In the genomic region with DNA sequence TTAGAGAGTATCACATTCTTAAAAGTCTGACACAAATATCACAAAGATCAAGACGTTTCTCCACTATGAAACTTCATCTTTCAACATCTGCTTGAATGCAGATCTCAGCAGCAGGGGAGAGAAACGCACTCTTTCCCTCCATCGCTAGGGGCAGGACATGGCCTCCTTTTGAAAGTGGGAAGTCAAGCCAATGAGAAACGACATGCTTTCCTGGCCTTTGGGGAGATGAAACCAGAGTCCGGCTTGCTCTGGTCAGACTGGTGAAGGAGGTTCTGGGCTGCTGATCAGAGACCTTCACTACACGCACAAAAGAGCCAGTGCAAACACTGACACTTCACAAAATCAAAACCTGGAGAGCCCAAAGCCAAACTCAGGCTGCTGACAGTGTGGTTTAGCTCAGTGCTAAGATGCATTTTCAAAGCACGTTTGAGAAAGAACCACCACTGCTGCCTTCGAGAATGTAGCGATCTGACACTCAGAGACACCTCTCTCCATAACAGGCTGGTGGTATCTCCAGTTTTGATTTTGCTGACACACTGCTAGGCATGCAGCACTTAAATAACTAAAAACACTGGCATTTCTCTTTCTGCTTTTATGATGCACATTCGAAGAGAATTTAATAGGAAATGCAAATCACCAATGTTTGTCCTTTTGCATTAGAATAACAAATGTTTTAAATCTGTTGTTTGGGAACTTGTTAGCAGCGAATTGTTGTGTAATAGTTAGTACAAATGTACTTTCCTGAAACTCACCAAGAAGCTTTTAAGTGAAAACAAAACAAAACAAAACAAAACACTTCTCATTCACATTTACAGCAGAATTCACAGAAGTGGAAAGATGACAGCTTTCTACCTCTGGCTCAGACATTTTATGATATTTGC, we compare ENCODE assay signal across 9 cellular contexts.
A peak's percentile ranks its signal among the peaks of the same experiment; 100 is the strongest.
DNase-seq lines count a peak whose midpoint lies in the region; ATAC-seq and TF ChIP-seq lines count a peak whose summit lies in the region.
"Had no signal": no experiment of that assay in that cellular context is flagged by ENCODE, and none has a peak within 500 bp of the region (broad histone marks: within the 10 kb centered on the region; RNA-seq: fewer than 3 reads in every experiment).

No MANE protein-coding gene starts in this region.

- H3K4me3 ChIP-seq in fibroblast of villous mesenchyme (ENCODE audit: low read depth, low read length) (no peak overlapping the region), osteoblast (ENCODE audit: insufficient read depth, low read length) (peak overlapping the region; percentile 27)
- no peak overlapping the region for H3K4me3 ChIP-seq in naive thymus-derived CD4-positive, alpha-beta T cell (ENCODE audit: low read length)

- H3K27ac ChIP-seq in osteoblast (ENCODE audit: low read depth, low read length), result no peak overlapping the region
- H3K27ac ChIP-seq in naive thymus-derived CD4-positive, alpha-beta T cell (ENCODE audit: low read depth, low read length), result no peak overlapping the region

- POLR2A ChIA-PET in naive thymus-derived CD4-positive, alpha-beta T cell (lab: Charles Lee), result no interaction called here

- no peak for ATAC-seq in naive thymus-derived CD4-positive, alpha-beta T cell

- H3K79me2 ChIP-seq in osteoblast (ENCODE audit: insufficient read depth, low read length), result no peaks in the 10 kb centered on the region

- peaks cover 0 to 28% (median 18%) of the 10 kb centered on the region in 5 donors for H3K27me3 Mint-ChIP-seq in naive thymus-derived CD4-positive, alpha-beta T cell

- H3K9me3 Mint-ChIP-seq in naive thymus-derived CD4-positive, alpha-beta T cell, result peaks cover 0 to 6% (median 0%) of the 10 kb centered on the region in 11 donors
- H3K9me3 Mint-ChIP-seq: activated naive CD4-positive, alpha-beta T cell treated with anti-CD3 and anti-CD28 coated beads for 36 hours had no signal

- H3K4me3 Mint-ChIP-seq in naive thymus-derived CD4-positive, alpha-beta T cell, result no peak overlapping the region
- H3K4me3 Mint-ChIP-seq: activated naive CD4-positive, alpha-beta T cell treated with anti-CD3 and anti-CD28 coated beads for 36 hours had no signal

- TF ChIP-seq CTCF in fibroblast of villous mesenchyme (IDR thresholded peaks at IDR 0.05; ENCODE audit: insufficient read depth, low read depth, low read length), result peak; percentile 48
- TF ChIP-seq CTCF in osteoblast (IDR thresholded peaks at IDR 0.05; ENCODE audit: extremely low read depth, low read depth, low read length), result peak; percentile 66

- H3K9me3 ChIP-seq in osteoblast (ENCODE audit: low read depth, low read length), result no peaks in the 10 kb centered on the region
- no peaks in the 10 kb centered on the region for H3K9me3 ChIP-seq in naive thymus-derived CD4-positive, alpha-beta T cell (ENCODE audit: control insufficient read depth in 2 of 3, low read length in 3 of 3)

- peak overlapping the region; percentile 73 for H2AFZ ChIP-seq in osteoblast (ENCODE audit: low read length)

- H3K27ac Mint-ChIP-seq in naive thymus-derived CD4-positive, alpha-beta T cell, result no peak overlapping the region
- H3K27ac Mint-ChIP-seq: activated naive CD4-positive, alpha-beta T cell treated with anti-CD3 and anti-CD28 coated beads for 36 hours had no signal

- no peaks in the 10 kb centered on the region for H4K20me1 ChIP-seq in osteoblast (ENCODE audit: insufficient read depth, low read length)

- H3K36me3 ChIP-seq in osteoblast (ENCODE audit: insufficient read depth, low read length), result no peaks in the 10 kb centered on the region
- H3K36me3 ChIP-seq in naive thymus-derived CD4-positive, alpha-beta T cell (ENCODE audit: control insufficient read depth in 2 of 3, insufficient read depth in 3 of 3, low read length in 3 of 3), result no peaks in the 10 kb centered on the region

- DNase-seq in EL (peak; percentile 8), OCI-M1 (lab: John Stamatoyannopoulos, UW) (peak; percentile 53), fibroblast of villous mesenchyme (ENCODE audit: low read depth) (peak; percentile 68), osteoblast (ENCODE audit: insufficient read length, low spot score, missing footprints) (peak; percentile 58), NCI-H510A treated with DMSO at 0.1 percent for 48 hours (lab: John Stamatoyannopoulos, UW) (no peak), SKM-1 (lab: John Stamatoyannopoulos, UW; ENCODE audit: unreplicated experiment) (no peak), medulla oblongata (ENCODE audit: extremely low spot score) (no peak)
- no peak for DNase-seq in naive thymus-derived CD4-positive, alpha-beta T cell
- DNase-seq: activated naive CD4-positive, alpha-beta T cell treated with anti-CD3 and anti-CD28 coated beads for 36 hours had no signal

- CTCF ChIA-PET in naive thymus-derived CD4-positive, alpha-beta T cell (lab: Charles Lee), result no interaction called here

- intact Hi-C loops in naive thymus-derived CD4-positive, alpha-beta T cell (cut with micrococcal nuclease), result no loop called here

- H3K36me3 Mint-ChIP-seq in naive thymus-derived CD4-positive, alpha-beta T cell, result peaks cover 0 to 2% (median 0%) of the 10 kb centered on the region in 5 donors

- no peaks in the 10 kb centered on the region for H3K4me1 Mint-ChIP-seq in naive thymus-derived CD4-positive, alpha-beta T cell

- H3K4me2 ChIP-seq in osteoblast (ENCODE audit: insufficient read depth, low read length), result peak overlapping the region; percentile 71

- no peaks in the 10 kb centered on the region for H3K27me3 ChIP-seq in osteoblast (ENCODE audit: insufficient read depth, low read length)
- H3K27me3 ChIP-seq in naive thymus-derived CD4-positive, alpha-beta T cell (ENCODE audit: control insufficient read depth in 2 of 2, insufficient read depth in 2 of 2, low read length in 2 of 2), result no peaks in the 10 kb centered on the region

- H3K4me1 ChIP-seq in osteoblast (ENCODE audit: insufficient read depth, low read length), result peaks cover 8% of the 10 kb centered on the region
- H3K4me1 ChIP-seq in naive thymus-derived CD4-positive, alpha-beta T cell (ENCODE audit: control insufficient read depth in 2 of 2, insufficient read depth in 2 of 2, low read length in 2 of 2), result no peaks in the 10 kb centered on the region

Comparison
In these comparisons a context has a peak if more than half of its experiments do, and no peak if none do; other contexts are left out.
1. DNase-seq: peak in EL (single experiment), OCI-M1 (single experiment), fibroblast of villous mesenchyme (single experiment) and osteoblast (single experiment); none in naive thymus-derived CD4-positive, alpha-beta T cell (0 of 9), NCI-H510A treated with DMSO at 0.1 percent for 48 hours (single experiment), SKM-1 (single experiment) and medulla oblongata (single experiment).